8 cellular contexts compared by ENCODE assay signal in genomic region chr19:36605101-36605838, GRCh38. TPM values are rescaled to one million over a fixed set of nuclear protein-coding genes. Genes with fewer than 3 reads are reported as not detected.
A peak's percentile ranks its signal among the peaks of the same experiment; 100 is the strongest.
DNase-seq lines count a peak whose midpoint lies in the region; ATAC-seq, FAIRE-seq and TF ChIP-seq lines count a peak whose summit lies in the region.

ZNF382 (plus strand) TSS chr19:36605313; CDS start chr19:36609915, 4,602 bp downstream.

- H3K27me3 ChIP-seq in esophagus muscularis mucosa: no peaks in the 10 kb centered on the region
- H3K27me3 ChIP-seq in muscle layer of duodenum (ENCODE audit: low read depth, low read length): no peaks in the 10 kb centered on the region

- peak in 1 of 3 experiments; percentile 6 for TF ChIP-seq CTCF in esophagus muscularis mucosa (IDR thresholded peaks at IDR 0.05)

- peak; percentile 77 for DNase-seq in GM12892 (ENCODE audit: insufficient read length)
- DNase-seq in NCI-H82 treated with DMSO at 0.1 percent for 48 hours (lab: John Stamatoyannopoulos, UW; ENCODE audit: unreplicated experiment): peak; percentile 51
- DNase-seq in activated T-cell treated with anti-CD3 and anti-CD28 coated beads for 48 hours (ENCODE audit: low read depth): peak; percentile 85
- DNase-seq in esophagus muscularis mucosa (ENCODE audit: extremely low spot score): peak; percentile 90
- peak; percentile 66 to 77 for DNase-seq in stimulated activated CD8-positive, alpha-beta memory T cell treated with anti-CD3 and anti-CD28 coated beads, Interleukin-7, amount 100 ng/mL, for 1 hour (ENCODE audit: low read depth in 2 of 2)

- intact Hi-C loops in esophagus muscularis mucosa (cut with DNase I): no loop called here

- peak within 1 kb of the TSS; percentile 66 to 84 (median 74) for H3K4me3 ChIP-seq in esophagus muscularis mucosa
- H3K4me3 ChIP-seq in muscle layer of duodenum (ENCODE audit: low read depth in 1 of 2, low read length in 2 of 2): peak within 1 kb of the TSS; percentile 72 to 82

- TF ChIP-seq EP300 in esophagus muscularis mucosa (IDR thresholded peaks at IDR 0.05): no peak

- ATAC-seq in HG02870 (IDR thresholded peaks at IDR 0.05; ENCODE audit: unreplicated experiment): peak; percentile 40
- no peak for ATAC-seq in GM21367 (IDR thresholded peaks at IDR 0.05; ENCODE audit: unreplicated experiment)

- H3K36me3 ChIP-seq in esophagus muscularis mucosa: peaks cover 6 to 26% (median 17%) of the 10 kb centered on the region in 4 donors
- peaks cover 0 to 21% of the 10 kb centered on the region in 2 donors for H3K36me3 ChIP-seq in muscle layer of duodenum (ENCODE audit: control insufficient read depth in 1 of 2, insufficient read depth in 2 of 2, low read length in 2 of 2)

- peak; percentile 69 for FAIRE-seq in GM12892 (lab: Jason Lieb, UNC)

- 1% methylated on average over 37 of the region's 72 CpGs for WGBS in esophagus muscularis mucosa

- TF ChIP-seq POLR2A in GM12892 (IDR thresholded peaks at IDR 0.05; ENCODE audit: low read depth, low read length) (peak; percentile 45; the same call in 1 of the 2 replicates), esophagus muscularis mucosa (IDR thresholded peaks at IDR 0.05; ENCODE audit: low read depth) (no peak)

- H3K27ac ChIP-seq in esophagus muscularis mucosa (replicated peaks in 1 of 4) (peak within 1 kb of the TSS; percentile 80 to 87 (median 83)), muscle layer of duodenum (ENCODE audit: low read length) (peak within 1 kb of the TSS; percentile 49)

- peaks cover 0 to 8% (median 0%) of the 10 kb centered on the region in 4 donors for H3K9me3 ChIP-seq in esophagus muscularis mucosa
- peaks cover 2 to 9% of the 10 kb centered on the region in 2 donors for H3K9me3 ChIP-seq in muscle layer of duodenum (ENCODE audit: control insufficient read depth in 1 of 2, low read length in 2 of 2)

- H3K4me1 ChIP-seq in esophagus muscularis mucosa: peaks cover 12 to 25% (median 17%) of the 10 kb centered on the region in 4 donors
- no peaks in the 10 kb centered on the region for H3K4me1 ChIP-seq in muscle layer of duodenum (ENCODE audit: control insufficient read depth in 1 of 2, insufficient read depth in 2 of 2, low read length in 2 of 2)

RNA-seq across cellular contexts. Expression of gene ZNF382, which starts in this region (rescaled TPM):
- 5.8 TPM for polyA plus RNA-seq in GM12892 (2012; ENCODE audit: missing spikeins)
- 10 to 100 TPM; 17.1 to 25.7 (median 19.6) TPM for total RNA-seq in esophagus muscularis mucosa
